Comparison of ENCODE assay signal across 24 cellular contexts in genomic region chr16:74758801-74759200, GRCh38. TPM values are rescaled to one million over a fixed set of nuclear protein-coding genes. Genes with fewer than 3 reads are reported as not detected.
"Had no signal": no experiment of that assay in that cellular context is flagged by ENCODE, and none has a peak within 500 bp of the region (broad histone marks: within the 10 kb centered on the region; RNA-seq: fewer than 3 reads in every experiment).

No MANE protein-coding gene starts in this region.

- H3K4me3 ChIP-seq: SK-N-MC had no signal

- H3K27ac Mint-ChIP-seq: activated CD4-positive, alpha-beta memory T cell treated with anti-CD3 and anti-CD28 coated beads for 36 hours; activated CD4-positive, alpha-beta T cell treated with anti-CD3 and anti-CD28 coated beads, Interleukin-2, amount 10 ng/mL, durations not matched to agents 7 days and 5 days; activated naive CD4-positive, alpha-beta T cell treated with anti-CD3 and anti-CD28 coated beads, Interleukin-2, amount 50 U/mL, for 24 hours; activated T-helper 2 cell treated with anti-CD3 and anti-CD28 coated beads, Interferon-gamma antibody, Interleukin-2, Interleukin-4, amounts not matched to agents 10 μg/mL and 5 μg/mL and 100 μg/mL, durations not matched to agents 14 hours and 24 hours and 36 hours; IgD-negative memory B cell; T-cell had no signal

- H3K4me3 Mint-ChIP-seq: activated CD4-positive, alpha-beta memory T cell treated with anti-CD3 and anti-CD28 coated beads for 36 hours; activated CD4-positive, alpha-beta T cell treated with anti-CD3 and anti-CD28 coated beads, Interleukin-2, amount 10 ng/mL, durations not matched to agents 7 days and 5 days; activated naive CD4-positive, alpha-beta T cell treated with anti-CD3 and anti-CD28 coated beads, Interleukin-2, amount 50 U/mL, for 24 hours; activated T-cell treated with anti-CD3 and anti-CD28 coated beads, Interleukin-2, amount 50 U/mL, for 4 hours; IgD-negative memory B cell; T-cell had no signal

- H3K27ac ChIP-seq: SK-N-MC, VCaP had no signal

- ATAC-seq: activated T-cell treated with anti-CD3 and anti-CD28 coated beads, Interleukin-2, amount 50 U/mL, for 4 hours; Panc1; Right ventricle myocardium inferior; T-cell had no signal

- H3K9me3 Mint-ChIP-seq: activated CD4-positive, alpha-beta memory T cell treated with anti-CD3 and anti-CD28 coated beads for 36 hours; activated CD4-positive, alpha-beta T cell treated with anti-CD3 and anti-CD28 coated beads, Interleukin-2, amount 10 ng/mL, durations not matched to agents 7 days and 5 days; activated naive CD4-positive, alpha-beta T cell treated with anti-CD3 and anti-CD28 coated beads, Interleukin-2, amount 50 U/mL, for 24 hours; activated T-cell treated with anti-CD3 and anti-CD28 coated beads, Interleukin-2, amount 50 U/mL, for 4 hours; activated T-helper 2 cell treated with anti-CD3 and anti-CD28 coated beads, Interferon-gamma antibody, Interleukin-2, Interleukin-4, amounts not matched to agents 10 μg/mL and 5 μg/mL and 100 μg/mL, durations not matched to agents 14 hours and 24 hours and 36 hours; IgD-negative memory B cell; T-cell had no signal

- H3K36me3 Mint-ChIP-seq: activated CD4-positive, alpha-beta memory T cell treated with anti-CD3 and anti-CD28 coated beads for 36 hours; activated naive CD4-positive, alpha-beta T cell treated with anti-CD3 and anti-CD28 coated beads, Interleukin-2, amount 50 U/mL, for 24 hours; IgD-negative memory B cell; T-cell had no signal

- H3K27me3 Mint-ChIP-seq: activated CD4-positive, alpha-beta T cell treated with anti-CD3 and anti-CD28 coated beads, Interleukin-2, amount 10 ng/mL, durations not matched to agents 7 days and 5 days had no signal

- DNase-seq: activated CD4-positive, alpha-beta memory T cell treated with anti-CD3 and anti-CD28 coated beads for 36 hours; activated CD4-positive, alpha-beta T cell treated with anti-CD3 and anti-CD28 coated beads, Interleukin-2, amount 10 ng/mL, durations not matched to agents 7 days and 5 days; activated CD4-positive, CD25-positive, alpha-beta regulatory T cell; activated CD8-positive, alpha-beta memory T cell treated with anti-CD3 and anti-CD28 coated beads for 24 hours; activated naive CD4-positive, alpha-beta T cell; activated T-cell treated with anti-CD3 and anti-CD28 coated beads, Interleukin-2, amount 50 U/mL, for 4 hours; KG1; NCI-H1048; NCI-H1417; NCI-H2029; NCI-H510A treated with DMSO at 0.1 percent for 48 hours; NCI-H69; NK-92 treated with Interleukin-12 subunit alpha and Interleukin-12 subunit beta, amount 100 ng/mL, for 24 hours; OCI-M1; RPMI8226; T-cell had no signal

- H3K4me1 Mint-ChIP-seq: activated CD4-positive, alpha-beta T cell treated with anti-CD3 and anti-CD28 coated beads, Interleukin-2, amount 10 ng/mL, durations not matched to agents 7 days and 5 days; activated naive CD4-positive, alpha-beta T cell treated with anti-CD3 and anti-CD28 coated beads, Interleukin-2, amount 50 U/mL, for 24 hours; IgD-negative memory B cell; T-cell had no signal

RNA-seq across cellular contexts. Expression of gene FA2H, which starts 15.8 kb away (rescaled TPM):
- total RNA-seq: activated T-helper 2 cell treated with anti-CD3 and anti-CD28 coated beads, Interferon-gamma antibody, Interleukin-2, Interleukin-4, amounts not matched to agents 10 μg/mL and 5 μg/mL and 100 μg/mL, durations not matched to agents 14 hours and 24 hours and 36 hours; M059J had no signal
